ENCODE assay signal across 18 cellular contexts in genomic region chr19:58022283-58022660, GRCh38. TPM values are rescaled to one million over a fixed set of nuclear protein-coding genes. Genes with fewer than 3 reads are reported as not detected.
DNase-seq lines count a peak whose midpoint lies in the region; ATAC-seq, FAIRE-seq and TF ChIP-seq lines count a peak whose summit lies in the region.
"Had no signal": no experiment of that assay in that cellular context is flagged by ENCODE, and none has a peak within 500 bp of the region (broad histone marks: within the 10 kb centered on the region; RNA-seq: fewer than 3 reads in every experiment).

No MANE protein-coding gene starts in this region.

- peak overlapping the region; percentile 67; the same call in 1 of the 2 replicates for H2AFZ ChIP-seq in GM23248

- no TSS peak for BruUV-seq in MCF 10A (replicated peaks; lab: Mats Ljungman, UMichigan)

- H3K36me3 ChIP-seq in GM23248 (ENCODE audit: low read depth) (no peaks in the 10 kb centered on the region), small intestine (ENCODE audit: control insufficient read depth in 2 of 2, insufficient read depth in 2 of 2, low read length in 2 of 2) (no peaks in the 10 kb centered on the region)
- H3K36me3 ChIP-seq: MG63 had no signal

- 45% methylated on average over 4 of the region's 4 CpGs for WGBS in GM23248 (ENCODE audit: low coverage in 1 of 2, low lambda C conversion rate in 2 of 2, missing lambda C conversion rate in 2 of 2), 2 experiments
- 69 to 77% (median 76%) methylated on average over 4 of the region's 4 CpGs for WGBS in small intestine, 3 donors

- intact Hi-C loops in CD14-positive monocyte (cut with micrococcal nuclease) (no loop called here), MCF 10A (cut with micrococcal nuclease) (no loop called here)

- no peaks in the 10 kb centered on the region for H3K9me3 ChIP-seq in GM23248 (ENCODE audit: low read depth)
- peaks cover 4% of the 10 kb centered on the region for H3K9me3 ChIP-seq in small intestine (ENCODE audit: control insufficient read depth, low read depth)

- H3K4me3 Mint-ChIP-seq in CD14-positive monocyte (no peak overlapping the region), WTC11 (no peak overlapping the region), MCF 10A (ENCODE audit: unreplicated experiment) (no peak overlapping the region)
- no peak overlapping the region for H3K4me3 Mint-ChIP-seq in naive thymus-derived CD8-positive, alpha-beta T cell

- no peak for FAIRE-seq in small intestine (lab: Jason Lieb, UNC)
- FAIRE-seq: RCC 7860 had no signal

- H4K20me1 ChIP-seq in GM23248 (ENCODE audit: insufficient read depth): no peaks in the 10 kb centered on the region

- no peak for DNase-seq in CD14-positive monocyte (ENCODE audit: low spot score)
- DNase-seq in GM23248: no peak
- DNase-seq in WTC11 (ENCODE audit: low spot score): peak; percentile 16
- DNase-seq in naive thymus-derived CD8-positive, alpha-beta T cell: peak in 1 of 10 donors; percentile 1
- no peak for DNase-seq in MCF 10A (ENCODE audit: unreplicated experiment)
- no peak for DNase-seq in small intestine
- DNase-seq: MG63; NCI-H446; NK-92 treated with Interleukin-12 subunit alpha and Interleukin-12 subunit beta, amount 100 ng/mL, for 24 hours; SW 1271 had no signal

- H3K27me3 ChIP-seq in GM23248 (replicated peaks; ENCODE audit: insufficient read depth) (no peaks in the 10 kb centered on the region), small intestine (ENCODE audit: control insufficient read depth in 2 of 2, insufficient read depth in 2 of 2, low read length in 2 of 2) (no peaks in the 10 kb centered on the region)
- H3K27me3 ChIP-seq: MG63 had no signal

- peak; percentile 47 for ATAC-seq in WTC11
- peak; percentile 27 to 45 for ATAC-seq in naive thymus-derived CD8-positive, alpha-beta T cell
- no peak for ATAC-seq in HG03457 (IDR thresholded peaks at IDR 0.05; ENCODE audit: unreplicated experiment)

- H3K27me3 Mint-ChIP-seq in CD14-positive monocyte (ENCODE audit: low read depth in 3 of 3) (peaks cover 0 to 10% (median 9%) of the 10 kb centered on the region in 3 donors), WTC11 (ENCODE audit: low read depth) (peaks cover 26% of the 10 kb centered on the region), MCF 10A (ENCODE audit: insufficient read depth, unreplicated experiment) (no peaks in the 10 kb centered on the region)
- peaks cover 0 to 4% (median 2%) of the 10 kb centered on the region in 5 donors for H3K27me3 Mint-ChIP-seq in naive thymus-derived CD8-positive, alpha-beta T cell

- CTCF ChIA-PET in WTC11 (lab: Charles Lee) (interaction anchor here (0.5 to 3.3 kb wide), 30 partner anchors 8 to 497 kb away, joined by 3 to 31 read pairs (median 4); partner anchors contain the start of genes ZNF135, ZNF329, ZNF417 and ZNF584), MCF 10A (lab: Yijun Ruan, JAX) (no interaction called here)

- in situ Hi-C loops in GM23248 (cut with MboI): no loop called here

- H3K27ac Mint-ChIP-seq in CD14-positive monocyte (no peak overlapping the region), WTC11 (peak overlapping the region; percentile 90), MCF 10A (ENCODE audit: low read depth, unreplicated experiment) (no peak overlapping the region)
- peak overlapping the region in 3 of 10 donors; percentile 12 to 69 (median 58) for H3K27ac Mint-ChIP-seq in naive thymus-derived CD8-positive, alpha-beta T cell

- H3K4me3 ChIP-seq in GM23248 (no peak overlapping the region), small intestine (ENCODE audit: low read depth in 1 of 2, low read length in 2 of 2) (no peak overlapping the region)
- H3K4me3 ChIP-seq: MG63 had no signal

- peaks cover 24 to 71% (median 51%) of the 10 kb centered on the region in 7 donors for H3K9me3 Mint-ChIP-seq in CD14-positive monocyte
- H3K9me3 Mint-ChIP-seq in WTC11: peaks cover 30% of the 10 kb centered on the region
- H3K9me3 Mint-ChIP-seq in naive thymus-derived CD8-positive, alpha-beta T cell: peaks cover 0 to 80% (median 23%) of the 10 kb centered on the region in 9 donors
- peaks cover 8% of the 10 kb centered on the region for H3K9me3 Mint-ChIP-seq in MCF 10A (ENCODE audit: unreplicated experiment)

- POLR2A ChIA-PET in WTC11 (lab: Charles Lee): interaction anchor here (0.6 to 1.2 kb wide), 9 partner anchors 16 to 132 kb away, joined by 3 to 6 read pairs (median 3); partner anchors contain the start of genes ZNF135 and ZNF329
- POLR2A ChIA-PET in naive thymus-derived CD8-positive, alpha-beta T cell (lab: Charles Lee): interaction anchor here (0.6 to 1.2 kb wide), 4 partner anchors 37 to 498 kb away, joined by 3 to 9 read pairs (median 3); partner anchors contain the start of genes ZBTB45, ZNF135 and ZNF329
- POLR2A ChIA-PET in MCF 10A (lab: Yijun Ruan, JAX): no interaction called here

- no peaks in the 10 kb centered on the region for H3F3A ChIP-seq in GM23248 (ENCODE audit: insufficient read depth)

- H3K4me1 ChIP-seq in GM23248 (ENCODE audit: insufficient read depth) (no peaks in the 10 kb centered on the region), small intestine (ENCODE audit: control insufficient read depth in 2 of 2, insufficient read depth in 1 of 2, low read depth in 1 of 2, low read length in 1 of 2) (no peaks in the 10 kb centered on the region)
- H3K4me1 ChIP-seq: Caco-2 had no signal

- H3K27ac ChIP-seq in GM23248: no peak overlapping the region
- H3K27ac ChIP-seq in small intestine (ENCODE audit: low read depth in 1 of 2, low read length in 1 of 2): no peak overlapping the region

- H3K79me2 ChIP-seq in GM23248 (ENCODE audit: insufficient read depth): no peaks in the 10 kb centered on the region

- no peak overlapping the region for H3K4me2 ChIP-seq in GM23248 (ENCODE audit: unreplicated experiment)

- H3K4me1 Mint-ChIP-seq in CD14-positive monocyte (peaks cover 3% of the 10 kb centered on the region), WTC11 (peaks cover 2% of the 10 kb centered on the region), MCF 10A (ENCODE audit: insufficient read depth, unreplicated experiment) (no peaks in the 10 kb centered on the region)
- peaks cover 0 to 3% (median under 1%) of the 10 kb centered on the region in 4 donors for H3K4me1 Mint-ChIP-seq in naive thymus-derived CD8-positive, alpha-beta T cell

- H3K9ac ChIP-seq in GM23248: no peak overlapping the region

- H3K9me2 ChIP-seq in GM23248 (ENCODE audit: insufficient read depth): no peaks in the 10 kb centered on the region

- TF ChIP-seq CTCF in CD14-positive monocyte (IDR thresholded peaks at IDR 0.05) (peak; percentile 40), WTC11 (IDR thresholded peaks at IDR 0.05) (no peak), MCF 10A (IDR thresholded peaks at IDR 0.05; ENCODE audit: unreplicated experiment) (no peak)

- H3K36me3 Mint-ChIP-seq in CD14-positive monocyte: no peaks in the 10 kb centered on the region
- no peaks in the 10 kb centered on the region; the same call in 1 of the 2 replicates for H3K36me3 Mint-ChIP-seq in WTC11
- H3K36me3 Mint-ChIP-seq in naive thymus-derived CD8-positive, alpha-beta T cell: peaks cover 2 to 11% (median 9%) of the 10 kb centered on the region in 3 donors
- no peaks in the 10 kb centered on the region for H3K36me3 Mint-ChIP-seq in MCF 10A (ENCODE audit: insufficient read depth, unreplicated experiment)

TF ChIP-seq in WTC11, 78 proteins besides CTCF, POLR2A, EP300 and RAD21 (continues in another document):
- TF ChIP-seq ZNF232 (CRISPR knock-in tag; IDR thresholded peaks at IDR 0.05) (no peak), NR1H2 (CRISPR knock-in tag; IDR thresholded peaks at IDR 0.05) (no peak), HMGA2 (CRISPR knock-in tag; IDR thresholded peaks at IDR 0.05) (no peak)

RNA-seq across cellular contexts. Expression of gene ZSCAN1, which starts 11.6 kb away (rescaled TPM):
- polyA plus RNA-seq in CD14-positive monocyte (not detected), GM23248 (2016; fragmentation: Nextera tagmentation; extraction: Ambion mirVana) (0.27 and 0.39 TPM in 2 replicates), small intestine (under 1 TPM in 1 of 3 donors, not detected in 2; 0.21 TPM)
- total RNA-seq in GM23248 (2014; rRNA removed; shearing (Covaris generic)): not detected in 2 replicates
- total RNA-seq in WTC11 (2021) (0.69 to 1.3 TPM (median 0.78 TPM) in 3 replicates), MCF 10A (2022) (not detected in 2 replicates)
- total RNA-seq in naive thymus-derived CD8-positive, alpha-beta T cell: not detected
- polyA plus RNA-seq in naive thymus-derived CD8-positive, alpha-beta T cell: not detected
- total RNA-seq: Caco-2, Daoy, HT-29, IMR-90, Right ventricle myocardium inferior, SK-MEL-5 had no signal
- polyA plus RNA-seq: IMR-90 had no signal

RNA-seq across cellular contexts. Expression of gene ZNF606, which starts 19.7 kb away (rescaled TPM):
- 1 to 10 TPM in 1 of 2 donors, under 1 TPM in 1; 0.87 to 1.2 TPM for polyA plus RNA-seq in CD14-positive monocyte
- total RNA-seq in GM23248 (2014; rRNA removed; shearing (Covaris generic)): 15.0 and 17.2 TPM in 2 replicates
- 8.0 and 8.1 TPM in 2 replicates for polyA plus RNA-seq in GM23248 (2016; fragmentation: Nextera tagmentation; extraction: Ambion mirVana)
- total RNA-seq in WTC11 (2021): 24.5 to 26.2 TPM (median 26.1 TPM) in 3 replicates
- total RNA-seq in naive thymus-derived CD8-positive, alpha-beta T cell: 10 to 100 TPM; 52.6 to 53.2 TPM
- polyA plus RNA-seq in naive thymus-derived CD8-positive, alpha-beta T cell: 1 to 10 TPM; 2.1 to 6.5 (median 6.0) TPM
- 0.71 and 0.98 TPM in 2 replicates for total RNA-seq in MCF 10A (2022)
- polyA plus RNA-seq in small intestine: 1 to 10 TPM; 3.8 to 7.2 (median 5.7) TPM
- total RNA-seq: HT-29 had no signal

RNA-seq across cellular contexts. Expression of gene ZNF135, which starts 36.8 kb away (rescaled TPM):
- polyA plus RNA-seq in CD14-positive monocyte: under 1 TPM in 1 of 2 donors, not detected in 1; 0.37 TPM
- total RNA-seq in GM23248 (2014; rRNA removed; shearing (Covaris generic)): 5.1 and 6.4 TPM in 2 replicates
- 4.6 and 4.9 TPM in 2 replicates for polyA plus RNA-seq in GM23248 (2016; fragmentation: Nextera tagmentation; extraction: Ambion mirVana)
- total RNA-seq in WTC11 (2021): 5.6 to 8.0 TPM (median 7.2 TPM) in 3 replicates
- 10 to 100 TPM; 13.3 to 15.4 TPM for total RNA-seq in naive thymus-derived CD8-positive, alpha-beta T cell
- 1 to 10 TPM in 2 of 3 donors, under 1 TPM in 1; 0.79 to 4.3 (median 3.8) TPM for polyA plus RNA-seq in naive thymus-derived CD8-positive, alpha-beta T cell
- total RNA-seq in MCF 10A (2022): not detected in 2 replicates
- polyA plus RNA-seq in small intestine: 1 to 10 TPM in 1 of 3 donors, under 1 TPM in 2; 0.67 to 2.0 (median 0.81) TPM
- total RNA-seq: Caco-2, HT-29 had no signal

RNA-seq across cellular contexts. Expression of gene C19orf18, which starts 47.9 kb away (rescaled TPM):
- polyA plus RNA-seq in CD14-positive monocyte (not detected), GM23248 (2016; fragmentation: Nextera tagmentation; extraction: Ambion mirVana) (0.79 and 1.0 TPM in 2 replicates), small intestine (1 to 10 TPM in 1 of 3 donors, under 1 TPM in 1, not detected in 1; 0.85 to 1.3 TPM)
- 0.25 TPM in 1 of 2 replicates, not detected in the other for total RNA-seq in GM23248 (2014; rRNA removed; shearing (Covaris generic))
- total RNA-seq in WTC11 (2021) (1.1 to 1.3 TPM (median 1.1 TPM) in 3 replicates), MCF 10A (2022) (not detected in 2 replicates)
- 1 to 10 TPM; 2.2 to 2.9 TPM for total RNA-seq in naive thymus-derived CD8-positive, alpha-beta T cell
- under 1 TPM in 1 of 3 donors, not detected in 2; 0.24 TPM for polyA plus RNA-seq in naive thymus-derived CD8-positive, alpha-beta T cell
- total RNA-seq: HT-29, IMR-90, SK-MEL-5 had no signal
